ENCODE assay signal across 20 cellular contexts in genomic region chr1:228208831-228209524, GRCh38. TPM values are rescaled to one million over a fixed set of nuclear protein-coding genes. Genes with fewer than 3 reads are reported as not detected.
DNase-seq lines count a peak whose midpoint lies in the region; ATAC-seq and TF ChIP-seq lines count a peak whose summit lies in the region.
"Had no signal": no experiment of that assay in that cellular context is flagged by ENCODE, and none has a peak within 500 bp of the region (broad histone marks: within the 10 kb centered on the region; RNA-seq: fewer than 3 reads in every experiment).

No MANE protein-coding gene starts in this region.

- peak overlapping the region; percentile 98 to 100 (median 100) for H3K9ac ChIP-seq in skeletal muscle tissue (ENCODE audit: low read depth in 1 of 3, low read length in 3 of 3)
- H3K9ac ChIP-seq: KMS-11 had no signal

- CTCF ChIA-PET in RWPE1 (lab: Yijun Ruan, JAX): no interaction called here

- H3K9me3 Mint-ChIP-seq in stimulated activated effector memory CD8-positive, alpha-beta T cell treated with anti-CD3 and anti-CD28 coated beads, Interleukin-12 subunit alpha, Interleukin-12 subunit beta, amount 100 ng/mL, for 72 hours: no peaks in the 10 kb centered on the region
- no peaks in the 10 kb centered on the region for H3K9me3 Mint-ChIP-seq in HFFc6

- H3K4me1 Mint-ChIP-seq in T-helper 17 cell (peaks cover 2% of the 10 kb centered on the region), HFFc6 (ENCODE audit: low read depth) (no peaks in the 10 kb centered on the region)
- H3K4me1 Mint-ChIP-seq in stimulated activated effector memory CD8-positive, alpha-beta T cell treated with anti-CD3 and anti-CD28 coated beads, Interleukin-12 subunit alpha, Interleukin-12 subunit beta, amount 100 ng/mL, for 72 hours: peaks cover 5% of the 10 kb centered on the region

- TF ChIP-seq CTCF in RWPE1 (conservative IDR thresholded peaks at IDR 0.05; ENCODE audit: low read depth) (no peak), heart right ventricle (IDR thresholded peaks at IDR 0.05) (no peak), HFFc6 (IDR thresholded peaks at IDR 0.05) (no peak)

- H3K36me3 ChIP-seq in heart right ventricle (peaks cover 0 to 4% (median 0%) of the 10 kb centered on the region in 9 donors), skeletal muscle tissue (ENCODE audit: control insufficient read depth in 3 of 3, insufficient read depth in 3 of 3, low read length in 3 of 3) (peaks cover 0 to 37% (median 8%) of the 10 kb centered on the region in 3 donors)
- H3K36me3 ChIP-seq: SJCRH30 had no signal

- H3K36me3 Mint-ChIP-seq in T-helper 17 cell (ENCODE audit: low read depth) (no peaks in the 10 kb centered on the region), HFFc6 (ENCODE audit: low read depth) (no peaks in the 10 kb centered on the region)
- H3K36me3 Mint-ChIP-seq in stimulated activated effector memory CD8-positive, alpha-beta T cell treated with anti-CD3 and anti-CD28 coated beads, Interleukin-12 subunit alpha, Interleukin-12 subunit beta, amount 100 ng/mL, for 72 hours: no peaks in the 10 kb centered on the region

- H3K27ac Mint-ChIP-seq in T-helper 17 cell: no peak overlapping the region
- H3K27ac Mint-ChIP-seq in stimulated activated effector memory CD8-positive, alpha-beta T cell treated with anti-CD3 and anti-CD28 coated beads, Interleukin-12 subunit alpha, Interleukin-12 subunit beta, amount 100 ng/mL, for 72 hours: no peak overlapping the region
- H3K27ac Mint-ChIP-seq in HFFc6: no peak overlapping the region

- peak overlapping the region; percentile 88 for H3K27ac ChIP-seq in RWPE1
- H3K27ac ChIP-seq in heart right ventricle: peak overlapping the region; percentile 76 to 100 (median 96)
- peak overlapping the region; percentile 100 for H3K27ac ChIP-seq in skeletal muscle tissue (ENCODE audit: low read depth, low read length)
- H3K27ac ChIP-seq: C4-2B, HL-60, KMS-11 had no signal

- H3K27me3 ChIP-seq in heart right ventricle (peaks cover 0 to 16% (median 13%) of the 10 kb centered on the region in 7 donors), skeletal muscle tissue (ENCODE audit: control insufficient read depth in 3 of 3, insufficient read depth in 3 of 3, low read length in 3 of 3) (peaks cover 0 to 7% (median 3%) of the 10 kb centered on the region in 3 donors)

- H3K4me3 Mint-ChIP-seq in T-helper 17 cell: no peak overlapping the region
- H3K4me3 Mint-ChIP-seq in stimulated activated effector memory CD8-positive, alpha-beta T cell treated with anti-CD3 and anti-CD28 coated beads, Interleukin-12 subunit alpha, Interleukin-12 subunit beta, amount 100 ng/mL, for 72 hours: no peak overlapping the region
- no peak overlapping the region for H3K4me3 Mint-ChIP-seq in HFFc6

- peaks cover 8 to 59% (median 36%) of the 10 kb centered on the region in 9 donors for H3K4me1 ChIP-seq in heart right ventricle
- H3K4me1 ChIP-seq in skeletal muscle tissue (ENCODE audit: control insufficient read depth in 3 of 3, insufficient read depth in 3 of 3, low read length in 3 of 3): peaks cover 50 to 70% (median 55%) of the 10 kb centered on the region in 3 donors

- H3K4me3 ChIP-seq in heart right ventricle (peak overlapping the region; percentile 2 to 79 (median 66)), skeletal muscle tissue (ENCODE audit: low read length in 3 of 3) (peak overlapping the region; percentile 82 to 92 (median 89))

- intact Hi-C loops in heart right ventricle (cut with DNase I): loop anchor here in 6 of 10 donors (5.0 to 10.0 kb wide), 2 partner anchors 42 to 74 kb away; partner anchors contain the start of gene IBA57 (in 5 of the 6)

- H3K9me3 ChIP-seq in heart right ventricle (no peaks in the 10 kb centered on the region), skeletal muscle tissue (ENCODE audit: control insufficient read depth in 3 of 3, low read length in 3 of 3) (no peaks in the 10 kb centered on the region), T-helper 17 cell (ENCODE audit: control insufficient read depth, low read length, poor library complexity, severe bottlenecking) (no peaks in the 10 kb centered on the region)
- H3K9me3 ChIP-seq: SJCRH30 had no signal

- DNase-seq in RWPE1 (ENCODE audit: low spot score) (no peak), heart right ventricle (no peak), mesenteric fat pad (ENCODE audit: low spot score) (peak; percentile 78), T-helper 17 cell (no peak), HFFc6 (no peak)
- DNase-seq in stimulated activated effector memory CD8-positive, alpha-beta T cell treated with anti-CD3 and anti-CD28 coated beads, Interleukin-12 subunit alpha, Interleukin-12 subunit beta, amount 100 ng/mL, for 72 hours (ENCODE audit: low spot score in 2 of 2): no peak
- DNase-seq: AML-193, DMS79 treated with DMSO at 0.1 percent for 48 hours, NCI-H1417, NCI-H187, NCI-H2107, NCI-H510A, NCI-H774, OCI-M1 had no signal

- POLR2A ChIA-PET in RWPE1 (lab: Yijun Ruan, JAX; ENCODE audit: low non-redundant PET): no interaction called here

- ATAC-seq in heart right ventricle (peak in 4 of 8 donors; percentile 10 to 19 (median 13)), HG03565 (IDR thresholded peaks at IDR 0.05; ENCODE audit: unreplicated experiment) (no peak), T-helper 17 cell (no peak)
- no peak for ATAC-seq in stimulated activated effector memory CD8-positive, alpha-beta T cell treated with anti-CD3 and anti-CD28 coated beads, Interleukin-12 subunit alpha, Interleukin-12 subunit beta, amount 100 ng/mL, for 72 hours

- no peaks in the 10 kb centered on the region for H3K27me3 Mint-ChIP-seq in T-helper 17 cell
- no peaks in the 10 kb centered on the region; the same call in 1 of the 2 replicates for H3K27me3 Mint-ChIP-seq in HFFc6 (ENCODE audit: insufficient read depth)

- 35 to 47% methylated on average over 16 to 19 of the region's 19 CpGs for WGBS in heart right ventricle, 2 donors

RNA-seq across cellular contexts. Expression of gene OBSCN, which starts 1.1 kb away (rescaled TPM):
- total RNA-seq in heart right ventricle: 100 to 1,000 TPM; 285 to 541 (median 407) TPM
- polyA plus RNA-seq in heart right ventricle: 100 to 1,000 TPM; 176 to 639 TPM
- 3.7 TPM for total RNA-seq in mesenteric fat pad
- 460 TPM for total RNA-seq in skeletal muscle tissue
- total RNA-seq in T-helper 17 cell: 10 to 100 TPM; 23.1 to 34.2 TPM
- 1 to 10 TPM in 2 of 6 experiments, under 1 TPM in 4; 0.27 to 1.8 (median 0.53) TPM for total RNA-seq in HFFc6 (2021; fragmentation: NEBNext Ultra II Directional; extraction: Animal tissue kit (Norgen Biotek cat#: 25700))

RNA-seq across cellular contexts. Expression of gene IBA57, which starts 43.4 kb away (rescaled TPM):
- 10 to 100 TPM in 9 of 10 donors, 1 to 10 TPM in 1; 9.3 to 20.3 (median 17.2) TPM for total RNA-seq in heart right ventricle
- polyA plus RNA-seq in heart right ventricle: 1 to 10 TPM; 2.8 to 6.7 TPM
- total RNA-seq in mesenteric fat pad: 7.5 TPM
- total RNA-seq in skeletal muscle tissue: 3.1 TPM
- total RNA-seq in T-helper 17 cell: 10 to 100 TPM; 16.3 to 18.2 TPM
- total RNA-seq in HFFc6 (2021; fragmentation: NEBNext Ultra II Directional; extraction: Animal tissue kit (Norgen Biotek cat#: 25700)): 1 to 10 TPM; 4.2 to 5.8 (median 4.7) TPM

RNA-seq across cellular contexts. Expression of gene GJC2, which starts 59.2 kb away (rescaled TPM):
- total RNA-seq in heart right ventricle (1 to 10 TPM in 7 of 10 donors, under 1 TPM in 3; 0.61 to 1.5 (median 1.2) TPM), mesenteric fat pad (2.6 TPM), skeletal muscle tissue (1.6 TPM), T-helper 17 cell (1 to 10 TPM in 1 of 2 donors, under 1 TPM in 1; 0.94 to 1.9 TPM)
- 1 to 10 TPM; 1.0 to 1.4 TPM for polyA plus RNA-seq in heart right ventricle
- 1 to 10 TPM; 1.1 to 2.3 (median 1.2) TPM for total RNA-seq in HFFc6 (2021; fragmentation: NEBNext Ultra II Directional; extraction: Animal tissue kit (Norgen Biotek cat#: 25700))

Comparison
In these comparisons a context has a peak if more than half of its experiments do, and no peak if none do; other contexts are left out.
1. RNA of gene OBSCN, which starts 1.1 kb away (total RNA-seq): 460 TPM in skeletal muscle tissue (single experiment) and 285 to 541 TPM in heart right ventricle; 23.1 to 34.2 TPM in T-helper 17 cell, 3.7 TPM in mesenteric fat pad (single experiment) and 0.27 to 1.8 TPM in HFFc6; every median in the first group is over 4 times any median in the second.
2. Peak in every context shown above with its lines, with median percentiles within 50 percentile points of each other: H3K27ac ChIP-seq.